Comparison of ENCODE assay signal across 37 cellular contexts in the genomic region with DNA sequence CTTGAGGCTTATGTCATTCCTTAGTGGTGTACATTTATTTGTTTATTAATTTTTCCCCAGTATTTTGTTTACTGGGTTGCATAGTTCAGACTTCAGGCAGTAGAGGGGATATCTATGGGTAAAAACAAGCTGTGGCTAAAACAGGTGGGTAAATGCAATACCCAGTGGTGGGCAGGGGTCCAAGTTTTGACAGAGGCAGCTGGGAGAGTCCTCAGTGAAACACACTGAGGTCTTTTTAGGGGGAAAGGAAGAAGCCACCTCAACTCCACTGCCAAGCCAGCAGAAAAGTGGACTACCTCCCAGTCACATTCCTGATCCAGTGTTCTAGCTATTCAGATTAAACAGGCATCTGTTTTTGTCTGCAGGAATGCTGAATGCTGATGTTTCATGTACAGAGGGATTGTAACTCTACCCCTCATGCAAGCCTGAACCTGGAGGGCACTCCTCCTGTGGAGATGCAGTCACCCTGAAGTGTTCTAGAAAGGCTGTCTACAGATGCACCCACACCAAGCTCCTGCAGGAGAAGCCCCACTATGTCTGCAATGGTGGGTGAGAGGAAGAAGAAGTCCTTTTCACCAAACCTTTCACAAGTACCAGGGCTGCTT.
"Had no signal": no experiment of that assay in that cellular context is flagged by ENCODE, and none has a peak within 500 bp of the region (broad histone marks: within the 10 kb centered on the region; RNA-seq: fewer than 3 reads in every experiment).

No MANE protein-coding gene starts in this region.

- H3K27ac ChIP-seq: Peyer's patch, VCaP had no signal

- H3K4me1 ChIP-seq: Peyer's patch had no signal

- H3K36me3 Mint-ChIP-seq: activated CD4-positive, alpha-beta memory T cell treated with anti-CD3 and anti-CD28 coated beads for 36 hours; activated naive CD4-positive, alpha-beta T cell treated with anti-CD3 and anti-CD28 coated beads, Interleukin-2, amount 10 ng/mL, durations not matched to agents 7 days and 5 days; activated naive CD8-positive, alpha-beta T cell; brain; IgD-negative memory B cell had no signal

- H3K36me3 ChIP-seq: Peyer's patch had no signal

- H3K4me3 Mint-ChIP-seq: activated B cell treated with CpG ODN at 0.5 μM for 24 hours; activated CD4-positive, alpha-beta memory T cell treated with anti-CD3 and anti-CD28 coated beads for 36 hours; activated naive CD4-positive, alpha-beta T cell treated with anti-CD3 and anti-CD28 coated beads, Interleukin-2, amount 10 ng/mL, durations not matched to agents 7 days and 5 days; activated naive CD8-positive, alpha-beta T cell; activated naive CD8-positive, alpha-beta T cell treated with anti-CD3 and anti-CD28 coated beads, Interleukin-2, amount 50 U/mL, for 24 hours; activated T-cell treated with anti-CD3 and anti-CD28 coated beads, Interleukin-2, amount 50 U/mL, for 4 hours; brain had no signal

- H3K27me3 ChIP-seq: Peyer's patch had no signal

- H3K4me3 ChIP-seq: Peyer's patch had no signal

- H3K4me1 Mint-ChIP-seq: activated B cell treated with CpG ODN at 0.5 μM for 24 hours; activated naive CD4-positive, alpha-beta T cell treated with anti-CD3 and anti-CD28 coated beads, Interleukin-2, amount 10 ng/mL, durations not matched to agents 7 days and 5 days; activated naive CD8-positive, alpha-beta T cell treated with anti-CD3 and anti-CD28 coated beads, Interleukin-2, amount 50 U/mL, for 24 hours; brain; IgD-negative memory B cell had no signal

- H3K27me3 Mint-ChIP-seq: activated B cell treated with CpG ODN at 0.5 μM for 24 hours; activated CD4-positive, alpha-beta memory T cell treated with anti-CD3 and anti-CD28 coated beads for 36 hours; activated naive CD4-positive, alpha-beta T cell treated with anti-CD3 and anti-CD28 coated beads, Interleukin-2, amount 10 ng/mL, durations not matched to agents 7 days and 5 days; activated naive CD8-positive, alpha-beta T cell; activated naive CD8-positive, alpha-beta T cell treated with anti-CD3 and anti-CD28 coated beads, Interleukin-2, amount 50 U/mL, for 24 hours; brain; IgD-negative memory B cell had no signal

- H3K27ac Mint-ChIP-seq: activated B cell treated with CpG ODN at 0.5 μM for 24 hours; activated CD4-positive, alpha-beta memory T cell treated with anti-CD3 and anti-CD28 coated beads for 36 hours; activated naive CD4-positive, alpha-beta T cell treated with anti-CD3 and anti-CD28 coated beads, Interleukin-2, amount 10 ng/mL, durations not matched to agents 7 days and 5 days; activated naive CD8-positive, alpha-beta T cell; activated naive CD8-positive, alpha-beta T cell treated with anti-CD3 and anti-CD28 coated beads, Interleukin-2, amount 50 U/mL, for 24 hours; brain had no signal

- DNase-seq: activated B cell treated with CpG ODN at 0.5 μM for 24 hours; activated CD4-positive, alpha-beta memory T cell treated with anti-CD3 and anti-CD28 coated beads for 36 hours; activated CD4-positive, alpha-beta T cell treated with anti-CD3 and anti-CD28 coated beads for 4 hours; activated CD4-positive, alpha-beta T cell treated with anti-CD3 and anti-CD28 coated beads, Interleukin-2, amount 50 U/mL, for 1 hour; activated CD4-positive, CD25-positive, alpha-beta regulatory T cell treated with anti-CD3 and anti-CD28 coated beads, Interleukin-2, amount 50 U/mL, for 72 hours; activated CD8-positive, alpha-beta memory T cell treated with anti-CD3 and anti-CD28 coated beads, Interleukin-2, amount 50 U/mL, for 4 hours; activated effector memory CD4-positive, alpha-beta T cell treated with Interleukin-2 at 50 U/mL for 16 hours; activated naive CD4-positive, alpha-beta T cell treated with anti-CD3 and anti-CD28 coated beads, Interleukin-2, amount 10 ng/mL, durations not matched to agents 7 days and 5 days; activated naive CD8-positive, alpha-beta T cell treated with anti-CD3 and anti-CD28 coated beads, Interleukin-2, amount 50 U/mL, for 24 hours; activated T-cell treated with anti-CD3 and anti-CD28 coated beads for 4 hours; activated T-cell treated with anti-CD3 and anti-CD28 coated beads, Interleukin-2, amount 50 U/mL, for 4 hours; anterior cingulate cortex; central memory CD4-positive, alpha-beta T cell; Karpas-422; KBM-7; MM.1S; MV-4-11; NCI-H1092 treated with DMSO at 0.1 percent for 48 hours; NCI-H1417 treated with DMSO at 0.1 percent for 48 hours; NCI-H187 treated with DMSO at 0.1 percent for 48 hours; NCI-H2081; NCI-H345; NCI-H526; NCI-H748 treated with DMSO at 0.1 percent for 48 hours; NK-92 treated with Interleukin-12 subunit alpha and Interleukin-12 subunit beta, amount 100 ng/mL, for 24 hours; PC-3; Peyer's patch; RPMI8226; SIG-M5; SW 1271; T-helper 1 cell; T-helper 2 cell; T-helper 9 cell had no signal
